ENCODE assay signal across 11 cellular contexts in genomic region chr17:17120716-17121115, GRCh38.
A peak's percentile ranks its signal among the peaks of the same experiment; 100 is the strongest.
DNase-seq lines count a peak whose midpoint lies in the region; ATAC-seq, FAIRE-seq and TF ChIP-seq lines count a peak whose summit lies in the region.
"Had no signal": no experiment of that assay in that cellular context is flagged by ENCODE, and none has a peak within 500 bp of the region (broad histone marks: within the 10 kb centered on the region; RNA-seq: fewer than 3 reads in every experiment).

No MANE protein-coding gene starts in this region.

- H3K9me3 Mint-ChIP-seq in activated CD8-positive, alpha-beta T cell treated with anti-CD3 and anti-CD28 coated beads for 36 hours, result no peaks in the 10 kb centered on the region

- no peak for ATAC-seq in activated CD8-positive, alpha-beta T cell treated with anti-CD3 and anti-CD28 coated beads for 36 hours
- ATAC-seq in heart right ventricle, result peak in 6 of 8 donors; percentile 6 to 33 (median 22)
- ATAC-seq in HG03378 (IDR thresholded peaks at IDR 0.05; ENCODE audit: unreplicated experiment), result no peak

- H3K36me3 Mint-ChIP-seq in activated CD8-positive, alpha-beta T cell treated with anti-CD3 and anti-CD28 coated beads for 36 hours (ENCODE audit: low read depth), result peaks cover 2% of the 10 kb centered on the region

- DNase-seq in GM23248, result no peak
- no peak for DNase-seq in activated CD8-positive, alpha-beta T cell treated with anti-CD3 and anti-CD28 coated beads for 36 hours
- DNase-seq in heart right ventricle, result no peak
- no peak for DNase-seq in small intestine
- no peak for DNase-seq in activated naive CD4-positive, alpha-beta T cell (lab: John Stamatoyannopoulos, UW)
- no peak for DNase-seq in H4 (ENCODE audit: low spot score)
- no peak for DNase-seq in HK-2 (ENCODE audit: unreplicated experiment)
- DNase-seq: NCI-H1417 treated with DMSO at 0.1 percent for 48 hours had no signal

- POLR2A ChIA-PET in activated CD8-positive, alpha-beta T cell treated with anti-CD3 and anti-CD28 coated beads for 36 hours (lab: Charles Lee), result interaction anchor here (0.6 to 1.3 kb wide), 2 partner anchors 9 to 52 kb away, joined by 3 read pairs; no protein-coding TSS in a partner anchor

- H3K27me3 ChIP-seq in GM23248 (replicated peaks; ENCODE audit: insufficient read depth) (no peaks in the 10 kb centered on the region), heart right ventricle (no peaks in the 10 kb centered on the region), small intestine (ENCODE audit: control insufficient read depth in 2 of 2, insufficient read depth in 2 of 2, low read length in 2 of 2) (no peaks in the 10 kb centered on the region)
- H3K27me3 ChIP-seq: ascending aorta had no signal

- CTCF ChIA-PET in activated CD8-positive, alpha-beta T cell treated with anti-CD3 and anti-CD28 coated beads for 36 hours (lab: Charles Lee), result interaction anchor here (0.9 to 1.7 kb wide), 5 partner anchors 8 to 192 kb away, joined by 3 to 5 read pairs (median 3); no protein-coding TSS in a partner anchor

- H2AFZ ChIP-seq in GM23248, result no peak overlapping the region

- H3K4me1 Mint-ChIP-seq in activated CD8-positive, alpha-beta T cell treated with anti-CD3 and anti-CD28 coated beads for 36 hours (ENCODE audit: low read depth), result peaks cover 86% of the 10 kb centered on the region

- H3K9me3 ChIP-seq in GM23248 (ENCODE audit: low read depth) (no peaks in the 10 kb centered on the region), heart right ventricle (no peaks in the 10 kb centered on the region), small intestine (ENCODE audit: control insufficient read depth, low read depth) (no peaks in the 10 kb centered on the region)
- H3K9me3 ChIP-seq: ascending aorta had no signal

- H3K4me3 ChIP-seq in GM23248, result no peak overlapping the region
- no peak overlapping the region for H3K4me3 ChIP-seq in heart right ventricle
- H3K4me3 ChIP-seq in small intestine (ENCODE audit: low read depth in 1 of 2, low read length in 2 of 2), result no peak overlapping the region
- H3K4me3 ChIP-seq: ascending aorta had no signal

- H3F3A ChIP-seq in GM23248 (ENCODE audit: insufficient read depth), result peaks cover 11% of the 10 kb centered on the region; the same call in 1 of the 2 replicates

- intact Hi-C loops in activated CD8-positive, alpha-beta T cell treated with anti-CD3 and anti-CD28 coated beads for 36 hours (cut with micrococcal nuclease), result no loop called here
- intact Hi-C loops in heart right ventricle (cut with DNase I), result loop anchor here in 1 of 10 donors (10.0 kb wide), 1 partner anchor 116 kb away; no protein-coding TSS in a partner anchor

- no peak for FAIRE-seq in small intestine (lab: Jason Lieb, UNC)
- FAIRE-seq: G401.6 had no signal

- no peak overlapping the region for H3K4me3 Mint-ChIP-seq in activated CD8-positive, alpha-beta T cell treated with anti-CD3 and anti-CD28 coated beads for 36 hours

- in situ Hi-C loops in GM23248 (cut with MboI), result no loop called here

- H3K4me1 ChIP-seq in GM23248 (ENCODE audit: insufficient read depth) (peaks cover 24% of the 10 kb centered on the region; the same call in 1 of the 2 replicates), heart right ventricle (peaks cover 34 to 94% (median 76%) of the 10 kb centered on the region in 9 donors), small intestine (ENCODE audit: control insufficient read depth in 2 of 2, insufficient read depth in 1 of 2, low read depth in 1 of 2, low read length in 1 of 2) (peaks cover 14 to 22% of the 10 kb centered on the region in 2 donors)

- H3K4me2 ChIP-seq in GM23248 (ENCODE audit: unreplicated experiment), result no peak overlapping the region

- H4K20me1 ChIP-seq in GM23248 (ENCODE audit: insufficient read depth), result peaks cover 22% of the 10 kb centered on the region

- H3K9me2 ChIP-seq in GM23248 (ENCODE audit: insufficient read depth), result no peaks in the 10 kb centered on the region

- H3K9ac ChIP-seq in GM23248, result peak overlapping the region; percentile 34; the same call in 1 of the 2 replicates

- no peak for TF ChIP-seq CTCF in activated CD8-positive, alpha-beta T cell treated with anti-CD3 and anti-CD28 coated beads for 36 hours (IDR thresholded peaks at IDR 0.05)
- no peak for TF ChIP-seq CTCF in heart right ventricle (IDR thresholded peaks at IDR 0.05)

- H3K36me3 ChIP-seq in GM23248 (ENCODE audit: low read depth) (no peaks in the 10 kb centered on the region), heart right ventricle (no peaks in the 10 kb centered on the region), small intestine (ENCODE audit: control insufficient read depth in 2 of 2, insufficient read depth in 2 of 2, low read length in 2 of 2) (no peaks in the 10 kb centered on the region)
- H3K36me3 ChIP-seq: ascending aorta had no signal

- H3K79me2 ChIP-seq in GM23248 (ENCODE audit: insufficient read depth), result peaks cover 100% of the 10 kb centered on the region

- WGBS in GM23248 (ENCODE audit: low coverage in 1 of 2, low lambda C conversion rate in 2 of 2, missing lambda C conversion rate in 2 of 2), 2 experiments, result 18 to 34% methylated on average over 3 of the region's 3 CpGs
- WGBS in heart right ventricle, 2 donors, result 7 to 15% methylated on average over 3 of the region's 3 CpGs
- WGBS in small intestine, 3 donors, result 57 to 71% (median 67%) methylated on average over 3 of the region's 3 CpGs

- H3K27me3 Mint-ChIP-seq in activated CD8-positive, alpha-beta T cell treated with anti-CD3 and anti-CD28 coated beads for 36 hours, result no peaks in the 10 kb centered on the region

- H3K27ac ChIP-seq in GM23248 (peak overlapping the region; percentile 41), heart right ventricle (peak overlapping the region; percentile 14 to 85 (median 72)), small intestine (ENCODE audit: low read depth in 1 of 2, low read length in 1 of 2) (peak overlapping the region; percentile 22 to 93)

- peak overlapping the region; percentile 93 for H3K27ac Mint-ChIP-seq in activated CD8-positive, alpha-beta T cell treated with anti-CD3 and anti-CD28 coated beads for 36 hours

Comparison
In these comparisons a context has a peak if more than half of its experiments do, and no peak if none do; other contexts are left out.
1. ATAC-seq: peak in heart right ventricle (6 of 8); none in activated CD8-positive, alpha-beta T cell treated with anti-CD3 and anti-CD28 coated beads for 36 hours (single experiment) and HG03378 (single experiment).
2. Peak in every context shown above with its lines, with median percentiles within 50 percentile points of each other: H3K27ac ChIP-seq.